In the genomic region with DNA sequence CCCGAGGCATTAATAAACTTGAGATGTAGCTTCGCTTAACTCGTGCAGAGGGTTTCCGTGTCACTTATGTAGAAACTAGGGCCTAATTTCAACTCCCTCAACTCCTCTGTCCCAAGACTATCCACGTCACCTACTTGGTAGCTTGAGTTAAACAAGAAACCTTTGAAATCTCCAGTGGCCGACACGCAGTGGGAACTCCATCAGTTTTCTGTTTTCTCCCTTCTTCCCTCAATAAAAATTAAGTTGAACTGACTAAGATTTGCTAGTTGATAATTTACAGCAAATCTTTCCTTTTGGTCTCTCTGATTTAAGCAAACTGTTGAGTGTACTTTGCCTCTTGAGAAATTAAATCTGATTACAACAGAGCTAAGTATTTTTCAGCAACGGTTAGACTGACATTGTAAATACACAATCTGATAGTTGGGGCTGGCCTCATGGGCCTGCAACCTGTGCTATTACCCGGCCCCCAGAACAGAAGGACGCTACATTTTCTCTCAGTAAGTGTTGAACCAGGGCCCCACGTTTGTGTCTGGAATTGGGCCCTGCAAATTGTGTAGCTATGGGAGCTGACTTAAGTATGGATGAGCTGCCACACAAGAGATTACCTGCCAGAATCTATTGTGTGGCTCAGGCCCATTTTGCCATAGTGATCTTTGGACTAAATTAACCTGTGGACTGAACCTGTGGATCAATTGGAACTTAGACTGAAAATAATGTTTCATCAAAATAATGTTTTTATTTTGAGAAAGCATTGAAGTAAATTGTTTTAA, we compare ENCODE assay signal across 8 cellular contexts. TPM values are rescaled to one million over a fixed set of nuclear protein-coding genes. Genes with fewer than 3 reads are reported as not detected.
DNase-seq lines count a peak whose midpoint lies in the region; ATAC-seq and TF ChIP-seq lines count a peak whose summit lies in the region.

No MANE protein-coding gene starts in this region.

- ATAC-seq in natural killer cell treated with Interleukin-12 subunit alpha and Interleukin-12 subunit beta and Interleukin-15 and Interleukin-18, amount 100 ng/mL, for 72 hours, result no peak
- ATAC-seq in GM18868 (IDR thresholded peaks at IDR 0.05; ENCODE audit: unreplicated experiment), result no peak

- H3K4me2 ChIP-seq in OCI-LY1 (ENCODE audit: low read length), result peak overlapping the region; percentile 75

- no TSS peak for BruUV-seq in Calu3 (replicated peaks; lab: Mats Ljungman, UMichigan)

- no peaks in the 10 kb centered on the region for H3K9me3 ChIP-seq in OCI-LY1 (ENCODE audit: low read length)
- H3K9me3 ChIP-seq in ectodermal cell (ENCODE audit: control insufficient read depth, low read length), result no peaks in the 10 kb centered on the region

- no peaks in the 10 kb centered on the region for H3K9me3 Mint-ChIP-seq in Calu3 (ENCODE audit: low read depth, unreplicated experiment)
- no peaks in the 10 kb centered on the region for H3K9me3 Mint-ChIP-seq in natural killer cell treated with Interleukin-12 subunit alpha and Interleukin-12 subunit beta and Interleukin-15 and Interleukin-18, amount 100 ng/mL, for 72 hours

- peaks cover 30% of the 10 kb centered on the region for H3K4me1 Mint-ChIP-seq in Calu3 (ENCODE audit: low read depth, unreplicated experiment)
- peaks cover 17 to 27% of the 10 kb centered on the region in 2 donors for H3K4me1 Mint-ChIP-seq in natural killer cell treated with Interleukin-12 subunit alpha and Interleukin-12 subunit beta and Interleukin-15 and Interleukin-18, amount 100 ng/mL, for 72 hours (ENCODE audit: low read depth in 2 of 2)

- 0 out of 2 replicates have a peak, but pooled peaks cover 4% of the 10 kb centered on the region for H3K36me3 ChIP-seq in OCI-LY1 (ENCODE audit: insufficient read depth, low read length)
- no peaks in the 10 kb centered on the region for H3K36me3 ChIP-seq in ectodermal cell (ENCODE audit: control insufficient read depth, insufficient read depth, low read length)

- H3K9ac ChIP-seq in OCI-LY1 (ENCODE audit: low read length), result peak overlapping the region; percentile 92

- H3K27me3 ChIP-seq in OCI-LY1 (ENCODE audit: insufficient read depth, low read length) (no peaks in the 10 kb centered on the region), ectodermal cell (ENCODE audit: control insufficient read depth, insufficient read depth, low read length, poor library complexity, severe bottlenecking) (no peaks in the 10 kb centered on the region)

- TF ChIP-seq CTCF in Calu3 (IDR thresholded peaks at IDR 0.05; ENCODE audit: unreplicated experiment) (no peak), OCI-LY1 (IDR thresholded peaks at IDR 0.05; ENCODE audit: low read length) (no peak), GM10266 (IDR thresholded peaks at IDR 0.05; ENCODE audit: control insufficient read depth, insufficient read depth, low read depth, missing control alignments) (no peak)

- H3K9me2 ChIP-seq in OCI-LY1 (ENCODE audit: low read depth, low read length), result no peaks in the 10 kb centered on the region

- peak overlapping the region; percentile 65 for H3K27ac ChIP-seq in OCI-LY1 (ENCODE audit: low read depth, low read length, poor library complexity, severe bottlenecking)
- H3K27ac ChIP-seq in ectodermal cell (ENCODE audit: insufficient read depth, low read depth, low read length, poor library complexity, severe bottlenecking), result peak overlapping the region; percentile 55

- H3K36me3 Mint-ChIP-seq in Calu3 (ENCODE audit: insufficient read depth, unreplicated experiment), result peaks cover 14% of the 10 kb centered on the region
- peaks cover 4% of the 10 kb centered on the region for H3K36me3 Mint-ChIP-seq in natural killer cell treated with Interleukin-12 subunit alpha and Interleukin-12 subunit beta and Interleukin-15 and Interleukin-18, amount 100 ng/mL, for 72 hours

- WGBS in ectodermal cell, 2 experiments, result 74 to 77% methylated on average over 11 of the region's 11 CpGs

- CTCF ChIA-PET in Calu3 (lab: Charles Lee), result no interaction called here

- no peaks in the 10 kb centered on the region for H3K27me3 Mint-ChIP-seq in Calu3 (ENCODE audit: unreplicated experiment)
- no peaks in the 10 kb centered on the region for H3K27me3 Mint-ChIP-seq in natural killer cell treated with Interleukin-12 subunit alpha and Interleukin-12 subunit beta and Interleukin-15 and Interleukin-18, amount 100 ng/mL, for 72 hours

- intact Hi-C loops in Calu3 (cut with micrococcal nuclease; ENCODE audit: unreplicated experiment), result no loop called here

- H4K20me1 ChIP-seq in OCI-LY1 (ENCODE audit: insufficient read depth, low read length), result no peaks in the 10 kb centered on the region

- peak overlapping the region; percentile 72 for H2AFZ ChIP-seq in OCI-LY1 (ENCODE audit: low read length)

- no peaks in the 10 kb centered on the region for H3F3A ChIP-seq in OCI-LY1 (ENCODE audit: insufficient read depth, low read length)

- H3K4me3 ChIP-seq in OCI-LY1 (ENCODE audit: low read depth, low read length, poor library complexity, severe bottlenecking) (peak overlapping the region; percentile 84), ectodermal cell (ENCODE audit: insufficient read depth, low read depth, low read length) (peak overlapping the region; percentile 73)

- H3K4me1 ChIP-seq in OCI-LY1 (ENCODE audit: insufficient read depth, low read length, severe bottlenecking) (peaks cover 33% of the 10 kb centered on the region), ectodermal cell (ENCODE audit: control insufficient read depth, insufficient read depth, low read length) (peaks cover 12% of the 10 kb centered on the region)

- H3K27ac Mint-ChIP-seq in Calu3 (ENCODE audit: unreplicated experiment), result peak overlapping the region; percentile 82
- H3K27ac Mint-ChIP-seq in natural killer cell treated with Interleukin-12 subunit alpha and Interleukin-12 subunit beta and Interleukin-15 and Interleukin-18, amount 100 ng/mL, for 72 hours, result peak overlapping the region; percentile 88 to 89

- H3K4me3 Mint-ChIP-seq in Calu3 (ENCODE audit: low read depth, unreplicated experiment), result peak overlapping the region; percentile 87
- peak overlapping the region; percentile 99 for H3K4me3 Mint-ChIP-seq in natural killer cell treated with Interleukin-12 subunit alpha and Interleukin-12 subunit beta and Interleukin-15 and Interleukin-18, amount 100 ng/mL, for 72 hours

- H3K79me2 ChIP-seq in OCI-LY1 (ENCODE audit: insufficient read depth, low read length), result peaks cover 23% of the 10 kb centered on the region

- DNase-seq in Calu3 (no peak), inferior parietal cortex (ENCODE audit: extremely low spot score) (no peak), A172 (ENCODE audit: low spot score) (no peak), GM10266 (ENCODE audit: extremely low spot score) (no peak)
- no peak for DNase-seq in natural killer cell treated with Interleukin-12 subunit alpha and Interleukin-12 subunit beta and Interleukin-15 and Interleukin-18, amount 100 ng/mL, for 72 hours (ENCODE audit: low spot score)

RNA-seq across cellular contexts. Expression of a gene that starts 0.7 kb away (rescaled TPM):
- 65.2 and 71.6 TPM in 2 replicates for total RNA-seq in Calu3 (2022)
- polyA plus RNA-seq in ectodermal cell (2013, experiment 1 of 4), result 151 TPM
- polyA plus RNA-seq in ectodermal cell (2013, experiment 2 of 4), result 161 TPM
- polyA plus RNA-seq in ectodermal cell (2013, experiment 3 of 4), result 158 TPM
- 171 TPM for polyA plus RNA-seq in ectodermal cell (2013, experiment 4 of 4)
- total RNA-seq in natural killer cell treated with Interleukin-12 subunit alpha and Interleukin-12 subunit beta and Interleukin-15 and Interleukin-18, amount 100 ng/mL, for 72 hours, result 10 to 100 TPM; 38.7 to 40.4 TPM
- total RNA-seq in A172 (2014; rRNA removed; shearing (Covaris generic)), result 146 and 160 TPM in 2 replicates
